17 cellular contexts compared by ENCODE assay signal in the genomic region with DNA sequence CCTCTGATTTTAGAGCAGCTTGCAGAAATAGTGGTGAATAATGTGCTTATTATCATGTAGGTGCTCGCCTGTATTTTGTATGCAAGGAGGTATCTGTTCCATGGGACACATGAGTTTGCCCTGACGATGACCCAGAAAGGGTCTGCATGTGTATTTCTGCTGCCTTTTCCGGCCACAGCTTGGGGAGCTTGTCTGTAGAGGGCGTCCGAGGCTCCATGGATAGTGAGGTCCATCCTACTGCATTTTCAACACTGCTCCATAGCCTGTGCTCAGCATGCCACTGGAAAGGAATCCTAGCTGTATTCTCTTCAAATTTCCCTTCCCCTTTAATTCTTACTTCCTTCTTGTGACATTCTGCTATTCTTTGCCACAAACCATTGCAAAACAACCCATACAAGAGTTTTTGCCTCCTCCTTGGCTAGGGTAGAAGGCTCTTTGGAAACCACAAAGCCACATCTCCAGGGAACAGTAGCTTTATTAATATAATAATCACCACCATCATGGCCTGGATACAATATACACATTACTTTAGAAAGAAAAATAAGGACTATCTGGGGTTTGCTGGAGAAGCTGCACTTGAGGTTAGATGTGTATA.
A peak's percentile ranks its signal among the peaks of the same experiment; 100 is the strongest.
DNase-seq lines count a peak whose midpoint lies in the region; ATAC-seq, FAIRE-seq and TF ChIP-seq lines count a peak whose summit lies in the region.
"Had no signal": no experiment of that assay in that cellular context is flagged by ENCODE, and none has a peak within 500 bp of the region (broad histone marks: within the 10 kb centered on the region; RNA-seq: fewer than 3 reads in every experiment).

No MANE protein-coding gene starts in this region.

- H3K4me3 Mint-ChIP-seq in glutamatergic neuron (ENCODE audit: unreplicated experiment) = no peak overlapping the region
- no peak overlapping the region for H3K4me3 Mint-ChIP-seq in activated T-helper 1 cell treated with anti-CD3 and anti-CD28 coated beads, Interleukin-12 subunit alpha, Interleukin-12 subunit beta, Interleukin-2, Interleukin-4 antibody, amounts not matched to agents 30 ng/mL and 10 ng/mL and 1 ng/mL, durations not matched to agents 14 hours and 24 hours and 36 hours
- H3K4me3 Mint-ChIP-seq: naive B cell had no signal

- no peak overlapping the region for H3K27ac Mint-ChIP-seq in glutamatergic neuron (ENCODE audit: unreplicated experiment)
- H3K27ac Mint-ChIP-seq in activated T-helper 1 cell treated with anti-CD3 and anti-CD28 coated beads, Interleukin-12 subunit alpha, Interleukin-12 subunit beta, Interleukin-2, Interleukin-4 antibody, amounts not matched to agents 30 ng/mL and 10 ng/mL and 1 ng/mL, durations not matched to agents 14 hours and 24 hours and 36 hours = no peak overlapping the region
- H3K27ac Mint-ChIP-seq: naive B cell had no signal

- no peak overlapping the region for H2AFZ ChIP-seq in HepG2 (ENCODE audit: low read length)
- H2AFZ ChIP-seq: hepatocyte had no signal

- no peak for TF ChIP-seq RAD21 in HepG2 (CRISPR knock-in tag; IDR thresholded peaks at IDR 0.05)

- no peak for FAIRE-seq in HepG2 (lab: Jason Lieb, UNC)
- FAIRE-seq: astrocyte had no signal

- TF ChIP-seq POLR2A in HepG2 (IDR thresholded peaks at IDR 0.05; ENCODE audit: insufficient read depth in 1 of 2, low read depth in 2 of 2, low read length in 2 of 2) = no peak
- TF ChIP-seq POLR2A in right lobe of liver (IDR thresholded peaks at IDR 0.05) = no peak

- H3K27me3 ChIP-seq in HepG2 (ENCODE audit: control insufficient read depth in 1 of 2, insufficient read depth in 2 of 2, low read length in 2 of 2) (no peaks in the 10 kb centered on the region; a peak in 1 of 5 replicates), right lobe of liver (no peaks in the 10 kb centered on the region)
- H3K27me3 ChIP-seq: MG63 had no signal

- no peak overlapping the region for H3K4me2 ChIP-seq in HepG2 (ENCODE audit: low read depth, low read length)
- H3K4me2 ChIP-seq: hepatocyte had no signal

- peak; percentile 3 for DNase-seq in HepG2 (ENCODE audit: low spot score)
- DNase-seq in right lobe of liver = no peak
- DNase-seq in RPMI7951 (ENCODE audit: low read depth) = peak; percentile 13
- peak; percentile 22 for DNase-seq in glutamatergic neuron
- DNase-seq in kidney tubule cell (ENCODE audit: low spot score) = no peak
- no peak for DNase-seq in activated T-helper 1 cell treated with anti-CD3 and anti-CD28 coated beads, Interleukin-12 subunit alpha, Interleukin-12 subunit beta, Interleukin-2, Interleukin-4 antibody, amounts not matched to agents 30 ng/mL and 10 ng/mL and 1 ng/mL, durations not matched to agents 14 hours and 24 hours and 36 hours (ENCODE audit: low spot score)
- DNase-seq in glomerular visceral epithelial cell (ENCODE audit: extremely low spot score) = no peak
- DNase-seq: activated CD8-positive, alpha-beta memory T cell treated with anti-CD3 and anti-CD28 coated beads for 24 hours; activated naive CD4-positive, alpha-beta T cell; cortex of kidney; MG63; naive B cell; NCI-H82 had no signal

- intact Hi-C loops in HepG2 (cut with micrococcal nuclease; ENCODE audit: unreplicated experiment) (no loop called here), right lobe of liver (cut with DNase I) (no loop called here)
- intact Hi-C loops in activated T-helper 1 cell treated with anti-CD3 and anti-CD28 coated beads, Interleukin-12 subunit alpha, Interleukin-12 subunit beta, Interleukin-2, Interleukin-4 antibody, amounts not matched to agents 30 ng/mL and 10 ng/mL and 1 ng/mL, durations not matched to agents 14 hours and 24 hours and 36 hours (cut with micrococcal nuclease) = no loop called here

- BruUV-seq in HepG2 (replicated peaks; lab: Mats Ljungman, UMichigan) = no TSS peak

- POLR2A ChIA-PET in HepG2 (lab: Yijun Ruan, JAX) = no interaction called here

- no peaks in the 10 kb centered on the region for H3K9me3 Mint-ChIP-seq in glutamatergic neuron (ENCODE audit: unreplicated experiment)
- H3K9me3 Mint-ChIP-seq in activated T-helper 1 cell treated with anti-CD3 and anti-CD28 coated beads, Interleukin-12 subunit alpha, Interleukin-12 subunit beta, Interleukin-2, Interleukin-4 antibody, amounts not matched to agents 30 ng/mL and 10 ng/mL and 1 ng/mL, durations not matched to agents 14 hours and 24 hours and 36 hours = no peaks in the 10 kb centered on the region
- H3K9me3 Mint-ChIP-seq: naive B cell had no signal

- H3K9me3 ChIP-seq in HepG2 (ENCODE audit: low read length) = no peaks in the 10 kb centered on the region
- no peaks in the 10 kb centered on the region for H3K9me3 ChIP-seq in right lobe of liver
- H3K9me3 ChIP-seq: MG63 had no signal

- TF ChIP-seq EP300 in HepG2 (IDR thresholded peaks at IDR 0.05; ENCODE audit: low read depth in 2 of 2, low read length in 2 of 2) = no peak
- no peak for TF ChIP-seq EP300 in HepG2 (CRISPR knock-in tag; IDR thresholded peaks at IDR 0.05; ENCODE audit: borderline replicate concordance)

- H3K4me1 ChIP-seq in HepG2 (ENCODE audit: insufficient read depth, low read length) = no peaks in the 10 kb centered on the region
- no peaks in the 10 kb centered on the region for H3K4me1 ChIP-seq in right lobe of liver

- CTCF ChIA-PET in HepG2 (lab: Yijun Ruan, JAX; ENCODE audit: low intra/inter-chr PET ratio, low total read pairs) = no interaction called here

- in situ Hi-C loops in HepG2 (cut with HindIII; ENCODE audit: extremely low pct_ligation_motif_present, low pct_unique_long_range_greater_than_20kb) = loop anchor here (25.0 kb wide), 3 partner anchors 862 to 1937 kb away; no protein-coding TSS in a partner anchor

- H3K4me1 Mint-ChIP-seq in glutamatergic neuron (ENCODE audit: low read depth, unreplicated experiment) = peaks cover 2% of the 10 kb centered on the region
- no peaks in the 10 kb centered on the region for H3K4me1 Mint-ChIP-seq in activated T-helper 1 cell treated with anti-CD3 and anti-CD28 coated beads, Interleukin-12 subunit alpha, Interleukin-12 subunit beta, Interleukin-2, Interleukin-4 antibody, amounts not matched to agents 30 ng/mL and 10 ng/mL and 1 ng/mL, durations not matched to agents 14 hours and 24 hours and 36 hours (ENCODE audit: low read depth)
- H3K4me1 Mint-ChIP-seq: naive B cell had no signal

- H3K9ac ChIP-seq in HepG2 (ENCODE audit: insufficient read depth, low read depth, low read length) = no peak overlapping the region

- peak; percentile 83 for ATAC-seq in HepG2
- ATAC-seq in right lobe of liver = no peak
- ATAC-seq in GM21723 (IDR thresholded peaks at IDR 0.05; ENCODE audit: unreplicated experiment) = no peak

- H3K27me3 Mint-ChIP-seq in glutamatergic neuron (ENCODE audit: unreplicated experiment) = no peaks in the 10 kb centered on the region
- H3K27me3 Mint-ChIP-seq in activated T-helper 1 cell treated with anti-CD3 and anti-CD28 coated beads, Interleukin-12 subunit alpha, Interleukin-12 subunit beta, Interleukin-2, Interleukin-4 antibody, amounts not matched to agents 30 ng/mL and 10 ng/mL and 1 ng/mL, durations not matched to agents 14 hours and 24 hours and 36 hours (ENCODE audit: insufficient read depth) = peaks cover 5% of the 10 kb centered on the region
- H3K27me3 Mint-ChIP-seq: naive B cell had no signal

- H3K27ac ChIP-seq in HepG2 (ENCODE audit: extremely low read length, insufficient read depth, low read length) = no peak overlapping the region
- no peak overlapping the region for H3K27ac ChIP-seq in right lobe of liver
- H3K27ac ChIP-seq: hepatocyte, SK-N-MC had no signal

- H3K4me3 ChIP-seq in HepG2 (replicated peaks in 1 of 3; ENCODE audit: insufficient read depth in 1 of 3, low read depth in 2 of 3, low read length in 3 of 3) (no peak overlapping the region), right lobe of liver (no peak overlapping the region)
- H3K4me3 ChIP-seq: hepatocyte, MG63, SK-N-MC had no signal

- no peaks in the 10 kb centered on the region for H3K36me3 Mint-ChIP-seq in glutamatergic neuron (ENCODE audit: unreplicated experiment)
- H3K36me3 Mint-ChIP-seq in activated T-helper 1 cell treated with anti-CD3 and anti-CD28 coated beads, Interleukin-12 subunit alpha, Interleukin-12 subunit beta, Interleukin-2, Interleukin-4 antibody, amounts not matched to agents 30 ng/mL and 10 ng/mL and 1 ng/mL, durations not matched to agents 14 hours and 24 hours and 36 hours (ENCODE audit: low read depth) = no peaks in the 10 kb centered on the region
- H3K36me3 Mint-ChIP-seq: naive B cell had no signal

- no peaks in the 10 kb centered on the region for H3K79me2 ChIP-seq in HepG2 (ENCODE audit: insufficient read depth, low read length)
- H3K79me2 ChIP-seq: hepatocyte had no signal

- WGBS in HepG2 (ENCODE audit: low lambda C conversion rate) = 2% methylated on average over 5 of the region's 5 CpGs
- 22% methylated on average over 5 of the region's 5 CpGs for WGBS in right lobe of liver (ENCODE audit: insufficient coverage, low coverage, low lambda C conversion rate, missing lambda C conversion rate)

- no peaks in the 10 kb centered on the region for H4K20me1 ChIP-seq in HepG2 (ENCODE audit: insufficient read depth, low read length)

- TF ChIP-seq CTCF in HepG2 (CRISPR knock-in tag; IDR thresholded peaks at IDR 0.05) = peak; percentile 29
- no peak for TF ChIP-seq CTCF in right lobe of liver (IDR thresholded peaks at IDR 0.05)
- no peak for TF ChIP-seq CTCF in glutamatergic neuron (IDR thresholded peaks at IDR 0.05; ENCODE audit: partially characterized antibody, unreplicated experiment)

- H3K36me3 ChIP-seq in HepG2 (replicated peaks in 1 of 2; ENCODE audit: control insufficient read depth in 1 of 2, insufficient read depth in 2 of 2, low read length in 2 of 2) (no peaks in the 10 kb centered on the region), right lobe of liver (no peaks in the 10 kb centered on the region)
- H3K36me3 ChIP-seq: MG63 had no signal

TF ChIP-seq in HepG2, 621 proteins besides CTCF, POLR2A, EP300 and RAD21 (continues in another document):
- no peak for TF ChIP-seq DMAP1 (CRISPR knock-in tag; IDR thresholded peaks at IDR 0.05)
- TF ChIP-seq NBN (conservative IDR thresholded peaks at IDR 0.05) = no peak

Comparison
In these comparisons a context has a peak if more than half of its experiments do, and no peak if none do; other contexts are left out.
1. DNase-seq: peak in HepG2 (single experiment), RPMI7951 (single experiment) and glutamatergic neuron (single experiment); none in right lobe of liver (0 of 3), kidney tubule cell (single experiment), activated T-helper 1 cell treated with anti-CD3 and anti-CD28 coated beads, Interleukin-12 subunit alpha, Interleukin-12 subunit beta, Interleukin-2, Interleukin-4 antibody, amounts not matched to agents 30 ng/mL and 10 ng/mL and 1 ng/mL, durations not matched to agents 14 hours and 24 hours and 36 hours (single experiment) and glomerular visceral epithelial cell (single experiment).